In genomic region chr12:49345840-49346658, GRCh38 we compare ENCODE assay signal across 9 cellular contexts. TPM values are rescaled to one million over a fixed set of nuclear protein-coding genes. Genes with fewer than 3 reads are reported as not detected.
DNase-seq lines count a peak whose midpoint lies in the region; ATAC-seq and TF ChIP-seq lines count a peak whose summit lies in the region.
"Had no signal": no experiment of that assay in that cellular context is flagged by ENCODE, and none has a peak within 500 bp of the region (broad histone marks: within the 10 kb centered on the region; RNA-seq: fewer than 3 reads in every experiment).

No MANE protein-coding gene starts in this region.

- no peaks in the 10 kb centered on the region for H4K20me1 ChIP-seq in PC-9 (ENCODE audit: insufficient read depth)

- H3K27ac ChIP-seq in PC-9 (no peak overlapping the region), right cardiac atrium (ENCODE audit: low read length) (no peak overlapping the region), skeletal muscle tissue (ENCODE audit: low read depth, low read length) (no peak overlapping the region), foreskin keratinocyte (no peak overlapping the region), RWPE1 (no peak overlapping the region)

- H3K9me3 ChIP-seq in PC-9 (ENCODE audit: insufficient read depth, low read depth), result no peaks in the 10 kb centered on the region
- H3K9me3 ChIP-seq in right cardiac atrium (ENCODE audit: control insufficient read depth, low read length), result no peaks in the 10 kb centered on the region
- no peaks in the 10 kb centered on the region for H3K9me3 ChIP-seq in skeletal muscle tissue (ENCODE audit: control insufficient read depth in 3 of 3, low read length in 3 of 3)

- no peaks in the 10 kb centered on the region for H3K36me3 ChIP-seq in PC-9 (ENCODE audit: low read depth)
- H3K36me3 ChIP-seq in skeletal muscle tissue (ENCODE audit: control insufficient read depth in 3 of 3, insufficient read depth in 3 of 3, low read length in 3 of 3), result no peaks in the 10 kb centered on the region

- H3K27me3 ChIP-seq in PC-9 (ENCODE audit: insufficient read depth, low read depth) (peaks cover 45% of the 10 kb centered on the region), right cardiac atrium (ENCODE audit: control insufficient read depth, insufficient read depth) (no peaks in the 10 kb centered on the region), skeletal muscle tissue (ENCODE audit: control insufficient read depth in 3 of 3, insufficient read depth in 3 of 3, low read length in 3 of 3) (peaks cover 68 to 72% (median 72%) of the 10 kb centered on the region in 3 donors), foreskin keratinocyte (peaks cover 82% of the 10 kb centered on the region)

- ATAC-seq in right cardiac atrium (no peak), foreskin keratinocyte (no peak)

- peak overlapping the region; percentile 62 for H3K4me3 ChIP-seq in PC-9
- peak overlapping the region; percentile 56 for H3K4me3 ChIP-seq in right cardiac atrium (ENCODE audit: low read length)
- peak overlapping the region; percentile 56 to 59 (median 58) for H3K4me3 ChIP-seq in skeletal muscle tissue (ENCODE audit: low read length in 3 of 3)

- peak overlapping the region; percentile 71 for H2AFZ ChIP-seq in PC-9

- H3F3A ChIP-seq in PC-9 (ENCODE audit: insufficient read depth, low read depth), result peaks cover 4% of the 10 kb centered on the region; the same call in 1 of the 2 replicates

- DNase-seq in NCI-H526 (lab: John Stamatoyannopoulos, UW) (peak; percentile 42 to 54), NCI-H526 treated with DMSO at 0.1 percent for 48 hours (lab: John Stamatoyannopoulos, UW) (no peak), PC-9 (no peak), right cardiac atrium (peak in 1 of 3 donors; percentile 41), foreskin keratinocyte (no peak), mucosa of gallbladder (ENCODE audit: low spot score) (no peak), RWPE1 (ENCODE audit: low spot score) (no peak)
- DNase-seq: DND-41 had no signal

- CTCF ChIA-PET in PC-9 (lab: Charles Lee), result interaction anchor here (0.6 to 2.2 kb wide), 6 partner anchors 11 to 276 kb away, joined by 3 to 16 read pairs (median 6); partner anchors contain the start of gene TROAP
- CTCF ChIA-PET in RWPE1 (lab: Yijun Ruan, JAX), result interaction anchor here (0.6 to 3.7 kb wide), 11 partner anchors 8 to 902 kb away, joined by 3 to 31 read pairs (median 4); partner anchors contain the start of gene C1QL4

- H3K4me2 ChIP-seq in PC-9, result peak overlapping the region; percentile 90

- H3K79me2 ChIP-seq in PC-9 (ENCODE audit: low read depth), result no peaks in the 10 kb centered on the region

- H3K4me1 ChIP-seq in PC-9 (replicated peaks; ENCODE audit: insufficient read depth) (peaks cover 28% of the 10 kb centered on the region), right cardiac atrium (ENCODE audit: control insufficient read depth, insufficient read depth, low read length) (peaks cover 5% of the 10 kb centered on the region), skeletal muscle tissue (ENCODE audit: control insufficient read depth in 3 of 3, insufficient read depth in 3 of 3, low read length in 3 of 3) (peaks cover 42 to 51% (median 44%) of the 10 kb centered on the region in 3 donors), foreskin keratinocyte (no peaks in the 10 kb centered on the region)

- POLR2A ChIA-PET in PC-9 (lab: Charles Lee; ENCODE audit: unreplicated experiment), result no interaction called here
- POLR2A ChIA-PET in RWPE1 (lab: Yijun Ruan, JAX; ENCODE audit: low non-redundant PET), result interaction anchor here (0.6 kb wide), 1 partner anchor 168 kb away, joined by 3 read pairs; no protein-coding TSS in a partner anchor

- H3K9ac ChIP-seq in skeletal muscle tissue (ENCODE audit: low read depth in 1 of 3, low read length in 3 of 3), result peak overlapping the region in 1 of 3 donors; percentile 57

- intact Hi-C loops in PC-9 (cut with micrococcal nuclease; ENCODE audit: unreplicated experiment), result loop anchor here (2.0 to 5.0 kb wide), 2 partner anchors 57 to 276 kb away; partner anchors contain the start of gene PRPF40B
- intact Hi-C loops in right cardiac atrium (cut with DNase I), result no loop called here

- no peak for TF ChIP-seq CTCF in PC-9 (conservative IDR thresholded peaks at IDR 0.05)
- no peak for TF ChIP-seq CTCF in foreskin keratinocyte (conservative IDR thresholded peaks at IDR 0.05)
- TF ChIP-seq CTCF in RWPE1 (conservative IDR thresholded peaks at IDR 0.05; ENCODE audit: low read depth), result no peak

- WGBS in right cardiac atrium, result 1% methylated on average over 60 of the region's 60 CpGs

- no peaks in the 10 kb centered on the region for H3K9me2 ChIP-seq in PC-9 (ENCODE audit: insufficient read depth)

- BruUV-seq in PC-9 (replicated peaks; lab: Mats Ljungman, UMichigan), result no TSS peak

RNA-seq across cellular contexts. Expression of gene DNAJC22, which starts 0.6 kb away (rescaled TPM):
- 3.7 and 4.7 TPM in 2 replicates for total RNA-seq in PC-9 (2021)
- under 1 TPM; 0.24 to 0.86 (median 0.44) TPM for total RNA-seq in right cardiac atrium
- polyA plus RNA-seq in right cardiac atrium, result 0.09 TPM
- not detected for total RNA-seq in skeletal muscle tissue
- total RNA-seq in foreskin keratinocyte, result 0.04 TPM in 1 of 2 replicates, not detected in the other
- not detected in 2 replicates for polyA plus RNA-seq in foreskin keratinocyte
- 73.7 TPM for total RNA-seq in mucosa of gallbladder

RNA-seq across cellular contexts. Expression of gene C1QL4, which starts 9.1 kb away (rescaled TPM):
- 0.18 and 0.22 TPM in 2 replicates for total RNA-seq in PC-9 (2021)
- total RNA-seq in right cardiac atrium, result not detected
- polyA plus RNA-seq in right cardiac atrium, result not detected
- not detected for total RNA-seq in skeletal muscle tissue
- total RNA-seq in foreskin keratinocyte, result 0.28 and 0.34 TPM in 2 replicates
- 0.29 and 0.48 TPM in 2 replicates for polyA plus RNA-seq in foreskin keratinocyte
- total RNA-seq in mucosa of gallbladder, result 0.12 TPM

RNA-seq across cellular contexts. Expression of gene SPATS2, which starts 21.2 kb away (rescaled TPM):
- total RNA-seq in PC-9 (2021) (65.1 and 84.3 TPM in 2 replicates), right cardiac atrium (10 to 100 TPM in 1 of 4 donors, 1 to 10 TPM in 3; 8.4 to 10.3 (median 9.1) TPM), skeletal muscle tissue (19.8 TPM), foreskin keratinocyte (40.6 and 56.5 TPM in 2 replicates), mucosa of gallbladder (32.1 TPM)
- polyA plus RNA-seq in right cardiac atrium (5.5 TPM), foreskin keratinocyte (24.8 and 30.6 TPM in 2 replicates)

RNA-seq across cellular contexts. Expression of gene TROAP, which starts 23.0 kb away (rescaled TPM):
- total RNA-seq in PC-9 (2021), result 79.4 and 79.9 TPM in 2 replicates
- 1 to 10 TPM in 1 of 4 donors, under 1 TPM in 2, not detected in 1; 0.65 to 1.7 (median 0.93) TPM for total RNA-seq in right cardiac atrium
- 0.25 TPM for polyA plus RNA-seq in right cardiac atrium
- 3.1 TPM for total RNA-seq in skeletal muscle tissue
- 36.3 and 46.3 TPM in 2 replicates for total RNA-seq in foreskin keratinocyte
- polyA plus RNA-seq in foreskin keratinocyte, result 41.2 and 59.7 TPM in 2 replicates
- total RNA-seq in mucosa of gallbladder, result 2.0 TPM

RNA-seq across cellular contexts. Expression of gene PRPH, which starts 51.1 kb away (rescaled TPM):
- 0.46 and 0.60 TPM in 2 replicates for total RNA-seq in PC-9 (2021)
- total RNA-seq in right cardiac atrium, result 1 to 10 TPM in 1 of 4 donors, under 1 TPM in 3; 0.57 to 1.8 (median 0.94) TPM
- polyA plus RNA-seq in right cardiac atrium, result 2.0 TPM
- total RNA-seq in skeletal muscle tissue, result 2.6 TPM
- 0.34 TPM in 1 of 2 replicates, not detected in the other for total RNA-seq in foreskin keratinocyte
- 0.04 TPM in 1 of 2 replicates, not detected in the other for polyA plus RNA-seq in foreskin keratinocyte
- total RNA-seq in mucosa of gallbladder, result 6.3 TPM

Comparison
In these comparisons a context has a peak if more than half of its experiments do, and no peak if none do; other contexts are left out.
1. DNase-seq: peak in NCI-H526 (2 of 2); none in NCI-H526 treated with DMSO at 0.1 percent for 48 hours (single experiment), PC-9 (0 of 2), foreskin keratinocyte (0 of 2), mucosa of gallbladder (single experiment) and RWPE1 (single experiment).
2. RNA of gene DNAJC22, which starts 0.6 kb away (total RNA-seq): 73.7 TPM in mucosa of gallbladder (single experiment); 3.7 to 4.7 TPM in PC-9, 0.24 to 0.86 TPM in right cardiac atrium, 0.04 TPM in foreskin keratinocyte and not detected in skeletal muscle tissue (single experiment); every median in the first group is over 10 times any median in the second.
3. Peak in every context shown above with its lines, with median percentiles within 50 percentile points of each other: H3K4me3 ChIP-seq.